In the genomic region with DNA sequence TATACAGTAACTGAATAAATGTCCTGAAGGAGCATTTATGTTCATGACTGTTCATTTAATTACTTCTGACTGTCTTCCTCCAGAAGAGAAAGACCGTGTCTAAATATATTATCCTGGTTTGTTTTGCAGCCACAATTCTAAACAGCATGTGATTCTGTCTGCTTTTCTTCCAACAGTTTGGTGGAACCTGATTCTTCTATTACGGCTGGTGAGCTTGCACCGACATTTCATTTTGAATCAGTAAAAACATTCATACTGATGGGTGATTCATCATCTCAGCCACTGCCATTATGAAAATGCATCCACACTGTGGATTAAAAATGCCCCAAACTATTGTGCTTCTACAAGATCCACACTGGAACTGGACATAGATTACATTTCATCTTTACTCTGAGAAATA, we compare ENCODE assay signal across 15 cellular contexts. TPM values are rescaled to one million over a fixed set of nuclear protein-coding genes. Genes with fewer than 3 reads are reported as not detected.
A peak's percentile ranks its signal among the peaks of the same experiment; 100 is the strongest.
DNase-seq lines count a peak whose midpoint lies in the region; ATAC-seq and TF ChIP-seq lines count a peak whose summit lies in the region.
"Had no signal": no experiment of that assay in that cellular context is flagged by ENCODE, and none has a peak within 500 bp of the region (broad histone marks: within the 10 kb centered on the region; RNA-seq: fewer than 3 reads in every experiment).

No MANE protein-coding gene starts in this region.

- H3K4me1 Mint-ChIP-seq in activated naive CD4-positive, alpha-beta T cell treated with anti-CD3 and anti-CD28 coated beads for 36 hours (ENCODE audit: low read depth) = peaks cover 44% of the 10 kb centered on the region
- H3K4me1 Mint-ChIP-seq in mesothelial cell of epicardium = peaks cover 23% of the 10 kb centered on the region

- TF ChIP-seq CTCF in brain microvascular endothelial cell (IDR thresholded peaks at IDR 0.05; ENCODE audit: low read depth, low read length, missing control alignments) = no peak
- TF ChIP-seq CTCF in mesothelial cell of epicardium (IDR thresholded peaks at IDR 0.05; ENCODE audit: unreplicated experiment) = no peak
- no peak for TF ChIP-seq CTCF in tibial nerve (IDR thresholded peaks at IDR 0.05)

- in situ Hi-C loops in brain microvascular endothelial cell (cut with HindIII; ENCODE audit: low pct_ligation_motif_present, low sequenced_read_pairs) = no loop called here

- no peaks in the 10 kb centered on the region for H3K9me3 Mint-ChIP-seq in activated naive CD4-positive, alpha-beta T cell treated with anti-CD3 and anti-CD28 coated beads, Interleukin-2, amount 50 U/mL, for 72 hours
- no peaks in the 10 kb centered on the region for H3K9me3 Mint-ChIP-seq in activated naive CD4-positive, alpha-beta T cell treated with anti-CD3 and anti-CD28 coated beads for 36 hours
- no peaks in the 10 kb centered on the region for H3K9me3 Mint-ChIP-seq in mesothelial cell of epicardium
- H3K9me3 Mint-ChIP-seq: naive thymus-derived CD8-positive, alpha-beta T cell; stimulated activated naive CD8-positive, alpha-beta T cell treated with anti-CD3 and anti-CD28 coated beads, Interleukin-15, Interleukin-2, amounts not matched to agents 100 ng/mL and 50 ng/mL, for 24 hours had no signal

- DNase-seq in activated naive CD4-positive, alpha-beta T cell treated with anti-CD3 and anti-CD28 coated beads, Interleukin-2, amount 50 U/mL, for 72 hours (ENCODE audit: low spot score in 2 of 2) = no peak
- no peak for DNase-seq in activated naive CD4-positive, alpha-beta T cell treated with anti-CD3 and anti-CD28 coated beads for 36 hours
- DNase-seq in brain microvascular endothelial cell = no peak
- DNase-seq in mesothelial cell of epicardium (ENCODE audit: low spot score in 2 of 2, unreplicated experiment in 2 of 2) = no peak
- DNase-seq in tibial nerve (ENCODE audit: low spot score in 2 of 2) = no peak
- no peak for DNase-seq in HT-29 (ENCODE audit: low spot score)
- DNase-seq in DMS79 treated with DMSO at 0.1 percent for 48 hours (lab: John Stamatoyannopoulos, UW) = no peak
- DNase-seq: naive thymus-derived CD8-positive, alpha-beta T cell; NCI-H2107 had no signal

- H3K4me3 Mint-ChIP-seq in activated naive CD4-positive, alpha-beta T cell treated with anti-CD3 and anti-CD28 coated beads for 36 hours = no peak overlapping the region
- no peak overlapping the region for H3K4me3 Mint-ChIP-seq in mesothelial cell of epicardium
- H3K4me3 Mint-ChIP-seq: activated naive CD8-positive, alpha-beta T cell; naive thymus-derived CD8-positive, alpha-beta T cell; stimulated activated naive CD8-positive, alpha-beta T cell treated with anti-CD3 and anti-CD28 coated beads, Interleukin-15, Interleukin-2, amounts not matched to agents 100 ng/mL and 50 ng/mL, for 24 hours had no signal

- 70 to 78% methylated on average over 3 of the region's 3 CpGs for WGBS in tibial nerve, 2 donors

- TF ChIP-seq EP300 in tibial nerve (IDR thresholded peaks at IDR 0.05) = no peak

- H3K36me3 Mint-ChIP-seq in activated naive CD4-positive, alpha-beta T cell treated with anti-CD3 and anti-CD28 coated beads, Interleukin-2, amount 50 U/mL, for 72 hours = peaks cover 28 to 65% of the 10 kb centered on the region in 2 donors
- peaks cover 65% of the 10 kb centered on the region for H3K36me3 Mint-ChIP-seq in activated naive CD4-positive, alpha-beta T cell treated with anti-CD3 and anti-CD28 coated beads for 36 hours (ENCODE audit: low read depth)
- peaks cover 53% of the 10 kb centered on the region for H3K36me3 Mint-ChIP-seq in mesothelial cell of epicardium

- no peaks in the 10 kb centered on the region for H3K9me3 ChIP-seq in tibial nerve

- no peak for TF ChIP-seq POLR2A in tibial nerve (IDR thresholded peaks at IDR 0.05)

- CTCF ChIA-PET in activated naive CD4-positive, alpha-beta T cell treated with anti-CD3 and anti-CD28 coated beads for 36 hours (lab: Charles Lee) = no interaction called here

- H3K27me3 Mint-ChIP-seq in activated naive CD4-positive, alpha-beta T cell treated with anti-CD3 and anti-CD28 coated beads for 36 hours (ENCODE audit: low read depth) = no peaks in the 10 kb centered on the region
- no peaks in the 10 kb centered on the region for H3K27me3 Mint-ChIP-seq in mesothelial cell of epicardium (ENCODE audit: low read depth)
- H3K27me3 Mint-ChIP-seq: activated naive CD8-positive, alpha-beta T cell; naive thymus-derived CD8-positive, alpha-beta T cell; stimulated activated naive CD8-positive, alpha-beta T cell treated with anti-CD3 and anti-CD28 coated beads, Interleukin-15, Interleukin-2, amounts not matched to agents 100 ng/mL and 50 ng/mL, for 24 hours had no signal

- ATAC-seq in activated naive CD4-positive, alpha-beta T cell treated with anti-CD3 and anti-CD28 coated beads, Interleukin-2, amount 50 U/mL, for 72 hours = peak; percentile 19 to 63
- no peak for ATAC-seq in GM21737 (IDR thresholded peaks at IDR 0.05; ENCODE audit: unreplicated experiment)
- ATAC-seq: HCT116; naive thymus-derived CD8-positive, alpha-beta T cell; Right ventricle myocardium inferior; sciatic nerve had no signal

- H3K4me1 ChIP-seq in tibial nerve = peaks cover 0 to 58% (median 43%) of the 10 kb centered on the region in 4 donors

- no peak overlapping the region for H3K4me3 ChIP-seq in brain microvascular endothelial cell (ENCODE audit: low read depth, low read length)
- no peak overlapping the region for H3K4me3 ChIP-seq in tibial nerve

- peak overlapping the region in 1 of 2 donors; percentile 36 for H3K27ac Mint-ChIP-seq in activated naive CD4-positive, alpha-beta T cell treated with anti-CD3 and anti-CD28 coated beads, Interleukin-2, amount 50 U/mL, for 72 hours
- no peak overlapping the region for H3K27ac Mint-ChIP-seq in activated naive CD4-positive, alpha-beta T cell treated with anti-CD3 and anti-CD28 coated beads for 36 hours
- H3K27ac Mint-ChIP-seq in mesothelial cell of epicardium = peak overlapping the region; percentile 43
- H3K27ac Mint-ChIP-seq: stimulated activated naive CD8-positive, alpha-beta T cell treated with anti-CD3 and anti-CD28 coated beads, Interleukin-15, Interleukin-2, amounts not matched to agents 100 ng/mL and 50 ng/mL, for 24 hours had no signal

- H3K36me3 ChIP-seq in brain microvascular endothelial cell (replicated peaks) = peaks cover 33% of the 10 kb centered on the region
- H3K36me3 ChIP-seq in tibial nerve = peaks cover 0 to 79% (median 0%) of the 10 kb centered on the region in 3 donors

- intact Hi-C loops in activated naive CD4-positive, alpha-beta T cell treated with anti-CD3 and anti-CD28 coated beads for 36 hours (cut with micrococcal nuclease) = no loop called here

- peak overlapping the region; percentile 68 for H3K27ac ChIP-seq in brain microvascular endothelial cell
- H3K27ac ChIP-seq in tibial nerve = peak overlapping the region in 3 of 4 donors; percentile 41 to 88 (median 83)

- H3K27me3 ChIP-seq in brain microvascular endothelial cell (replicated peaks) (no peaks in the 10 kb centered on the region), tibial nerve (no peaks in the 10 kb centered on the region)

RNA-seq across cellular contexts. Expression of gene KNOP1, which starts 16.9 kb away (rescaled TPM):
- 10 to 100 TPM; 18.7 to 23.6 TPM for total RNA-seq in activated naive CD4-positive, alpha-beta T cell treated with anti-CD3 and anti-CD28 coated beads, Interleukin-2, amount 50 U/mL, for 72 hours
- total RNA-seq in activated naive CD4-positive, alpha-beta T cell treated with anti-CD3 and anti-CD28 coated beads for 36 hours = 10 to 100 TPM; 24.4 to 26.1 TPM
- 46.5 to 48.5 TPM (median 47.4 TPM) in 3 replicates for total RNA-seq in mesothelial cell of epicardium
- 10 to 100 TPM; 17.3 to 37.2 (median 26.2) TPM for total RNA-seq in tibial nerve
- total RNA-seq in HT-29 (2014; rRNA removed; shearing (Covaris generic)) = 17.0 and 19.2 TPM in 2 replicates

RNA-seq across cellular contexts. Expression of gene IQCK, which starts 17.0 kb away (rescaled TPM):
- total RNA-seq in activated naive CD4-positive, alpha-beta T cell treated with anti-CD3 and anti-CD28 coated beads, Interleukin-2, amount 50 U/mL, for 72 hours = 1 to 10 TPM; 2.3 TPM
- total RNA-seq in activated naive CD4-positive, alpha-beta T cell treated with anti-CD3 and anti-CD28 coated beads for 36 hours = 1 to 10 TPM; 2.8 to 3.9 TPM
- total RNA-seq in mesothelial cell of epicardium (14.7 to 16.0 TPM (median 15.4 TPM) in 3 replicates), tibial nerve (10 to 100 TPM; 23.1 to 62.7 (median 37.6) TPM)
- 4.3 and 5.7 TPM in 2 replicates for total RNA-seq in HT-29 (2014; rRNA removed; shearing (Covaris generic))
